Comparison of ENCODE assay signal across 8 cellular contexts in genomic region chr17:77086433-77087010, GRCh38. TPM values are rescaled to one million over a fixed set of nuclear protein-coding genes. Genes with fewer than 3 reads are reported as not detected.
DNase-seq lines count a peak whose midpoint lies in the region; ATAC-seq lines count a peak whose summit lies in the region.

No MANE protein-coding gene starts in this region.

- peaks cover 37% of the 10 kb centered on the region for H3K4me1 Mint-ChIP-seq in activated naive CD8-positive, alpha-beta T cell treated with anti-CD3 and anti-CD28 coated beads, Interleukin-2, amount 50 U/mL, for 24 hours

- H3K9me3 Mint-ChIP-seq in activated naive CD8-positive, alpha-beta T cell treated with anti-CD3 and anti-CD28 coated beads, Interleukin-2, amount 50 U/mL, for 24 hours, result no peaks in the 10 kb centered on the region

- peak; percentile 65 for DNase-seq in NCI-H2171 treated with DMSO at 0.1 percent for 48 hours (lab: John Stamatoyannopoulos, UW)
- no peak for DNase-seq in NCI-H2171 (lab: John Stamatoyannopoulos, UW)
- peak; percentile 29 for DNase-seq in NCI-H1048 (lab: John Stamatoyannopoulos, UW)
- peak; percentile 82 for DNase-seq in SW480 (ENCODE audit: low spot score)
- peak; percentile 92 for DNase-seq in activated naive CD8-positive, alpha-beta T cell treated with anti-CD3 and anti-CD28 coated beads, Interleukin-2, amount 50 U/mL, for 24 hours
- DNase-seq in left cardiac atrium, result peak; percentile 89
- DNase-seq in renal cortical epithelial cell (ENCODE audit: low read depth), result peak; percentile 62

- peaks cover 3% of the 10 kb centered on the region for H3K27me3 Mint-ChIP-seq in activated naive CD8-positive, alpha-beta T cell treated with anti-CD3 and anti-CD28 coated beads, Interleukin-2, amount 50 U/mL, for 24 hours

- intact Hi-C loops in left cardiac atrium (cut with DNase I), result loop anchor here (1.0 to 2.0 kb wide), 2 partner anchors 160 to 161 kb away; no protein-coding TSS in a partner anchor

- H3K36me3 Mint-ChIP-seq in activated naive CD8-positive, alpha-beta T cell treated with anti-CD3 and anti-CD28 coated beads, Interleukin-2, amount 50 U/mL, for 24 hours (ENCODE audit: low read depth), result peaks cover 27% of the 10 kb centered on the region

- H3K27ac Mint-ChIP-seq in activated naive CD8-positive, alpha-beta T cell treated with anti-CD3 and anti-CD28 coated beads, Interleukin-2, amount 50 U/mL, for 24 hours, result no peak overlapping the region

- ATAC-seq in activated naive CD8-positive, alpha-beta T cell treated with anti-CD3 and anti-CD28 coated beads, Interleukin-2, amount 50 U/mL, for 24 hours, result peak; percentile 25
- ATAC-seq in left cardiac atrium (peak; percentile 45 to 67), GM21381 (IDR thresholded peaks at IDR 0.05; ENCODE audit: unreplicated experiment) (no peak)

- H3K4me3 Mint-ChIP-seq in activated naive CD8-positive, alpha-beta T cell treated with anti-CD3 and anti-CD28 coated beads, Interleukin-2, amount 50 U/mL, for 24 hours, result no peak overlapping the region

RNA-seq across cellular contexts. Expression of gene SEC14L1, which starts 54.2 kb away (rescaled TPM):
- 10 to 100 TPM; 71.6 to 82.2 TPM for total RNA-seq in left cardiac atrium
- 49.1 and 112 TPM in 2 replicates for total RNA-seq in renal cortical epithelial cell
